Comparison of ENCODE assay signal across 13 cellular contexts in genomic region chr2:65277791-65278449, GRCh38. TPM values are rescaled to one million over a fixed set of nuclear protein-coding genes. Genes with fewer than 3 reads are reported as not detected.
DNase-seq lines count a peak whose midpoint lies in the region; ATAC-seq, FAIRE-seq and TF ChIP-seq lines count a peak whose summit lies in the region.
"Had no signal": no experiment of that assay in that cellular context is flagged by ENCODE, and none has a peak within 500 bp of the region (broad histone marks: within the 10 kb centered on the region; RNA-seq: fewer than 3 reads in every experiment).

No MANE protein-coding gene starts in this region.

- H3K79me2 ChIP-seq in smooth muscle cell (ENCODE audit: low read depth) = no peaks in the 10 kb centered on the region

- H3K36me3 ChIP-seq in smooth muscle cell (ENCODE audit: low read depth) = no peaks in the 10 kb centered on the region

- H3K27ac ChIP-seq in smooth muscle cell (ENCODE audit: low read depth) = peak overlapping the region; percentile 73

- TF ChIP-seq CTCF in smooth muscle cell (IDR thresholded peaks at IDR 0.05; ENCODE audit: borderline replicate concordance, insufficient read depth, poor library complexity, severe bottlenecking) = no peak

- H3K4me1 ChIP-seq in smooth muscle cell (ENCODE audit: low read depth) = peaks cover 47% of the 10 kb centered on the region

- ATAC-seq in HG02870 (IDR thresholded peaks at IDR 0.05; ENCODE audit: unreplicated experiment) (peak; percentile 47), Right ventricle myocardium superior (ENCODE audit: poor library complexity) (peak; percentile 47), HG03354 (IDR thresholded peaks at IDR 0.05; ENCODE audit: poor library complexity, severe bottlenecking, unreplicated experiment) (no peak), HG02588 (IDR thresholded peaks at IDR 0.05; ENCODE audit: unreplicated experiment) (no peak)
- ATAC-seq: esophagus mucosa, WTC11 had no signal

- FAIRE-seq in RCC 7860 (lab: Jason Lieb, UNC) = no peak

- no peak overlapping the region for H3K4me3 ChIP-seq in smooth muscle cell

- intact Hi-C loops in Right ventricle myocardium superior (cut with DNase I) = no loop called here

- H3K9ac ChIP-seq in smooth muscle cell (ENCODE audit: low read depth) = no peak overlapping the region

- no peaks in the 10 kb centered on the region for H4K20me1 ChIP-seq in smooth muscle cell (ENCODE audit: low read depth)

- 73% methylated on average over 5 of the region's 5 CpGs for WGBS in smooth muscle cell (ENCODE audit: low lambda C conversion rate)

- H3K9me3 ChIP-seq in smooth muscle cell (replicated peaks; ENCODE audit: low read depth) = no peaks in the 10 kb centered on the region

- H3K4me2 ChIP-seq in smooth muscle cell = peak overlapping the region; percentile 65

- H3F3A ChIP-seq in smooth muscle cell (ENCODE audit: low read depth) = peaks cover 36% of the 10 kb centered on the region

- no peaks in the 10 kb centered on the region for H3K27me3 ChIP-seq in smooth muscle cell (ENCODE audit: low read depth)

- DNase-seq in NCI-H510A treated with DMSO at 0.1 percent for 48 hours (lab: John Stamatoyannopoulos, UW) = peak; percentile 82
- DNase-seq in Right ventricle myocardium superior = no peak
- DNase-seq in smooth muscle cell (lab: John Stamatoyannopoulos, UW; ENCODE audit: unreplicated experiment) = no peak
- DNase-seq in RCC 7860 (ENCODE audit: low spot score) = no peak
- no peak for DNase-seq in stimulated activated CD4-positive, alpha-beta T cell treated with anti-CD3 and anti-CD28 coated beads, Interleukin-4, amount 100 ng/mL, for 1 hour
- DNase-seq: caudate nucleus; NCI-H1694 treated with DMSO at 0.1 percent for 48 hours; stimulated activated naive CD4-positive, alpha-beta T cell treated with Interleukin-2 at 50 U/mL for 16 hours had no signal

- no peak overlapping the region for H2AFZ ChIP-seq in smooth muscle cell (ENCODE audit: low read depth)

RNA-seq across cellular contexts. Expression of gene ACTR2, which starts 50.3 kb away (rescaled TPM):
- 100 TPM for total RNA-seq in Right ventricle myocardium superior
- 174 TPM in 2 replicates for total RNA-seq in smooth muscle cell
- polyA plus RNA-seq in smooth muscle cell = 107 and 108 TPM in 2 replicates

Comparison
In these comparisons a context has a peak if more than half of its experiments do, and no peak if none do; other contexts are left out.
1. ATAC-seq: peak in HG02870 (single experiment) and Right ventricle myocardium superior (single experiment); none in HG03354 (single experiment) and HG02588 (single experiment).